ENCODE assay signal across 10 cellular contexts in genomic region chr12:400828-401227, GRCh38. TPM values are rescaled to one million over a fixed set of nuclear protein-coding genes. Genes with fewer than 3 reads are reported as not detected.
DNase-seq lines count a peak whose midpoint lies in the region; ATAC-seq and TF ChIP-seq lines count a peak whose summit lies in the region.
"Had no signal": no experiment of that assay in that cellular context is flagged by ENCODE, and none has a peak within 500 bp of the region (broad histone marks: within the 10 kb centered on the region; RNA-seq: fewer than 3 reads in every experiment).

No MANE protein-coding gene starts in this region.

- H3K18ac ChIP-seq in mesenchymal stem cell (ENCODE audit: low read depth in 1 of 2, low read length in 2 of 2) = no peak overlapping the region

- H2BK5ac ChIP-seq in mesenchymal stem cell (ENCODE audit: low read depth, low read length, poor library complexity, severe bottlenecking) = no peak overlapping the region

- no peak overlapping the region for H3K4ac ChIP-seq in mesenchymal stem cell (ENCODE audit: low read depth in 1 of 2, low read length in 2 of 2)

- H3K9me3 Mint-ChIP-seq in stimulated activated effector memory CD8-positive, alpha-beta T cell treated with anti-CD3 and anti-CD28 coated beads, Interleukin-12 subunit alpha, Interleukin-12 subunit beta, amount 100 ng/mL, for 72 hours = no peaks in the 10 kb centered on the region
- H3K9me3 Mint-ChIP-seq: memory B cell had no signal

- ATAC-seq in Right ventricle myocardium superior (ENCODE audit: poor library complexity) (no peak), GM21723 (IDR thresholded peaks at IDR 0.05; ENCODE audit: unreplicated experiment) (no peak)
- no peak for ATAC-seq in stimulated activated effector memory CD8-positive, alpha-beta T cell treated with anti-CD3 and anti-CD28 coated beads, Interleukin-12 subunit alpha, Interleukin-12 subunit beta, amount 100 ng/mL, for 72 hours

- peaks cover 14% of the 10 kb centered on the region for H3K79me1 ChIP-seq in mesenchymal stem cell (replicated peaks; ENCODE audit: low read length, poor library complexity, severe bottlenecking)

- H3K23ac ChIP-seq in mesenchymal stem cell (ENCODE audit: low read length in 2 of 2) = no peak overlapping the region

- in situ Hi-C loops in brain microvascular endothelial cell (cut with HindIII; ENCODE audit: low pct_ligation_motif_present, low sequenced_read_pairs) = no loop called here

- no peak overlapping the region for H2BK12ac ChIP-seq in mesenchymal stem cell (ENCODE audit: low read length in 2 of 2)

- no peaks in the 10 kb centered on the region for H3K9me3 ChIP-seq in cardiac muscle cell (ENCODE audit: low read depth)
- H3K9me3 ChIP-seq in mesenchymal stem cell (ENCODE audit: control insufficient read depth, low read length) = no peaks in the 10 kb centered on the region

- H2AK5ac ChIP-seq in mesenchymal stem cell (ENCODE audit: low read length, severe bottlenecking) = no peak overlapping the region

- H3K4me3 Mint-ChIP-seq in stimulated activated effector memory CD8-positive, alpha-beta T cell treated with anti-CD3 and anti-CD28 coated beads, Interleukin-12 subunit alpha, Interleukin-12 subunit beta, amount 100 ng/mL, for 72 hours = no peak overlapping the region
- H3K4me3 Mint-ChIP-seq: memory B cell had no signal

- H3K36me3 ChIP-seq in cardiac muscle cell (no peaks in the 10 kb centered on the region), brain microvascular endothelial cell (replicated peaks) (no peaks in the 10 kb centered on the region), mesenchymal stem cell (ENCODE audit: control insufficient read depth in 1 of 2, insufficient read depth in 2 of 2, low read depth in 1 of 2, low read length in 2 of 2) (no peaks in the 10 kb centered on the region), urinary bladder (ENCODE audit: insufficient read depth) (no peaks in the 10 kb centered on the region)

- peaks cover under 1% of the 10 kb centered on the region for H3K36me3 Mint-ChIP-seq in stimulated activated effector memory CD8-positive, alpha-beta T cell treated with anti-CD3 and anti-CD28 coated beads, Interleukin-12 subunit alpha, Interleukin-12 subunit beta, amount 100 ng/mL, for 72 hours

- H3K27ac ChIP-seq in cardiac muscle cell (no peak overlapping the region), brain microvascular endothelial cell (no peak overlapping the region), mesenchymal stem cell (ENCODE audit: low read length, poor library complexity, severe bottlenecking) (no peak overlapping the region), urinary bladder (ENCODE audit: low read depth) (no peak overlapping the region)

- H3K27me3 ChIP-seq in cardiac muscle cell (no peaks in the 10 kb centered on the region), brain microvascular endothelial cell (replicated peaks) (no peaks in the 10 kb centered on the region), mesenchymal stem cell (ENCODE audit: control insufficient read depth in 1 of 2, insufficient read depth in 1 of 2, low read length in 2 of 2) (no peaks in the 10 kb centered on the region)

- TF ChIP-seq CTCF in cardiac muscle cell (IDR thresholded peaks at IDR 0.05; ENCODE audit: low read depth, low read length) = no peak
- TF ChIP-seq CTCF in brain microvascular endothelial cell (IDR thresholded peaks at IDR 0.05; ENCODE audit: low read depth, low read length, missing control alignments) = no peak

- peak overlapping the region; percentile 79 for H3K4me3 ChIP-seq in cardiac muscle cell
- H3K4me3 ChIP-seq in brain microvascular endothelial cell (ENCODE audit: low read depth, low read length) = peak overlapping the region; percentile 85
- peak overlapping the region in 1 of 2 experiments; percentile 88 for H3K4me3 ChIP-seq in mesenchymal stem cell (ENCODE audit: insufficient read depth in 1 of 2, low read depth in 1 of 2, low read length in 2 of 2)
- H3K4me3 ChIP-seq in urinary bladder (ENCODE audit: low read depth, low read length) = peak overlapping the region; percentile 57

- H3K9ac ChIP-seq in mesenchymal stem cell (ENCODE audit: low read length) = peak overlapping the region; percentile 86

- peak overlapping the region; percentile 21 for H4K8ac ChIP-seq in mesenchymal stem cell (ENCODE audit: low read length)

- H2BK15ac ChIP-seq in mesenchymal stem cell (ENCODE audit: low read depth, poor library complexity, severe bottlenecking) = no peak overlapping the region

- intact Hi-C loops in Right ventricle myocardium superior (cut with DNase I) = no loop called here

- H2BK120ac ChIP-seq in mesenchymal stem cell (ENCODE audit: low read depth, low read length) = no peak overlapping the region

- WGBS in mesenchymal stem cell = 73% methylated on average over 6 of the region's 8 CpGs
- 63% methylated on average over 8 of the region's 8 CpGs for WGBS in urinary bladder

- H3K4me2 ChIP-seq in mesenchymal stem cell (ENCODE audit: low read length, poor library complexity, severe bottlenecking) = peak overlapping the region; percentile 92

- no peak overlapping the region for H3K27ac Mint-ChIP-seq in stimulated activated effector memory CD8-positive, alpha-beta T cell treated with anti-CD3 and anti-CD28 coated beads, Interleukin-12 subunit alpha, Interleukin-12 subunit beta, amount 100 ng/mL, for 72 hours
- H3K27ac Mint-ChIP-seq: memory B cell had no signal

- no peak overlapping the region for H3K14ac ChIP-seq in mesenchymal stem cell (ENCODE audit: low read length in 2 of 2)

- H3K4me1 Mint-ChIP-seq in stimulated activated effector memory CD8-positive, alpha-beta T cell treated with anti-CD3 and anti-CD28 coated beads, Interleukin-12 subunit alpha, Interleukin-12 subunit beta, amount 100 ng/mL, for 72 hours = no peaks in the 10 kb centered on the region
- H3K4me1 Mint-ChIP-seq: memory B cell had no signal

- DNase-seq in cardiac muscle cell (ENCODE audit: low read depth in 1 of 2, low spot score in 1 of 2) (no peak), Right ventricle myocardium superior (no peak), brain microvascular endothelial cell (no peak), mesenchymal stem cell (no peak), HUDEP-2 (lab: John Stamatoyannopoulos, UW; ENCODE audit: unreplicated experiment in 76 of 76) (no peak)
- no peak for DNase-seq in stimulated activated effector memory CD8-positive, alpha-beta T cell treated with anti-CD3 and anti-CD28 coated beads, Interleukin-12 subunit alpha, Interleukin-12 subunit beta, amount 100 ng/mL, for 72 hours (ENCODE audit: low spot score in 2 of 2)
- DNase-seq: NCI-H2029 had no signal

- H3K4me1 ChIP-seq in cardiac muscle cell (ENCODE audit: low read depth) (peaks cover 3% of the 10 kb centered on the region), mesenchymal stem cell (ENCODE audit: control insufficient read depth, insufficient read depth, low read depth, low read length) (no peaks in the 10 kb centered on the region), urinary bladder (ENCODE audit: insufficient read depth) (no peaks in the 10 kb centered on the region)

- no peak overlapping the region for H4K91ac ChIP-seq in mesenchymal stem cell (ENCODE audit: low read length)

- no peak overlapping the region for H2AFZ ChIP-seq in mesenchymal stem cell (ENCODE audit: low read depth, low read length)

RNA-seq across cellular contexts. Expression of gene CCDC77, which starts 0.6 kb away (rescaled TPM):
- total RNA-seq in cardiac muscle cell (7.3 and 7.6 TPM in 2 replicates), Right ventricle myocardium superior (2.1 TPM), urinary bladder (10.0 TPM)
- polyA plus RNA-seq in cardiac muscle cell (11.0 and 13.0 TPM in 2 replicates), urinary bladder (6.4 TPM)
- 4.8 TPM for polyA plus RNA-seq in mesenchymal stem cell (2013, experiment 1 of 2)
- polyA plus RNA-seq in mesenchymal stem cell (2013, experiment 2 of 2) = 6.6 TPM

RNA-seq across cellular contexts. Expression of gene KDM5A, which starts 11.7 kb away (rescaled TPM):
- total RNA-seq in cardiac muscle cell (36.3 and 36.4 TPM in 2 replicates), Right ventricle myocardium superior (28.2 TPM), urinary bladder (69.5 TPM)
- polyA plus RNA-seq in cardiac muscle cell (41.1 and 46.0 TPM in 2 replicates), urinary bladder (12.3 TPM)
- 30.0 TPM for polyA plus RNA-seq in mesenchymal stem cell (2013, experiment 1 of 2)
- 26.8 TPM for polyA plus RNA-seq in mesenchymal stem cell (2013, experiment 2 of 2)

RNA-seq across cellular contexts. Expression of gene B4GALNT3, which starts 58.9 kb away (rescaled TPM):
- 38.6 and 39.2 TPM in 2 replicates for total RNA-seq in cardiac muscle cell
- polyA plus RNA-seq in cardiac muscle cell = 23.7 and 26.4 TPM in 2 replicates
- total RNA-seq in Right ventricle myocardium superior = 32.1 TPM
- 3.1 TPM for polyA plus RNA-seq in mesenchymal stem cell (2013, experiment 1 of 2)
- polyA plus RNA-seq in mesenchymal stem cell (2013, experiment 2 of 2) = 3.2 TPM
- total RNA-seq in urinary bladder = 1.4 TPM
- polyA plus RNA-seq in urinary bladder = 1.3 TPM

Comparison
In these comparisons a context has a peak if more than half of its experiments do, and no peak if none do; other contexts are left out.
1. RNA of gene B4GALNT3, which starts 58.9 kb away (total RNA-seq): 38.6 to 39.2 TPM in cardiac muscle cell and 32.1 TPM in Right ventricle myocardium superior (single experiment); 1.4 TPM in urinary bladder (single experiment); every median in the first group is over 10 times any median in the second.